Comparison of ENCODE assay signal across 8 cellular contexts in the genomic region with DNA sequence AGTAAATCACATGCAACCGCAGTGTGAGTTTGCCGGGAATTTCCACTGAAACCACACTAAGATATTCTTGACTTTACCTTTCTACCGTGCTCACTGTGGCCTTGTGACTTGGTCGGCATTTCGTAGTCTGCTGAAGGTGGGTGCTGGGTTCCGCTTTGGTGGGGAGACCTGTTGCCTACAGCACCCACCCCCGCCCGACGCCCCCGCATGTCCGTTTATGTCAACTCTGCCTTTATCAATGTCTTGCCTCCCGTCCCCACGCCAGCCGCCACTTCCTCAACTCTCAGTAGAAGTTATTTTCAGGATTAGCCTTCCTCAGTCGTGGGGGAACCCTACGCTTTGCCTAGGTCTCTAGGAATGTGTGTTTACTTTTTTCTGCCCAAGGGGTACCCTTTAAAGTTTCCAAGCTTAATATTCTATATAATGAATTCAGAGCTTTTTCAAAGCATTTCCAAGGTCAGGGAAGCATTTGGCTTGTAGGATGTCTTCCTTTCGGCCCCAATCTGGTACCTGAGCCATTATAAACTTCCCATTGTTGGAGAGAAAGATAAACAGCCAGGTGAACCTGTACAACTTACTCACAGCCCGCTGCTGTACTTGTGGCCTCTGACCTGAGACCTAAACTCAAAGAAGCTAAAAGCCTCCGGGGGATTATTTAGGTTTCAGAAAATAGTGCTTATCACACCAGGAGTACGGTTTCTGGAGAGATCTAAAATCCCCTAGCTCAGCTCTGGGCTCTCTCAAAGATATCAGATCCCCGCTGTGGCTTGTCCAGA. TPM values are rescaled to one million over a fixed set of nuclear protein-coding genes. Genes with fewer than 3 reads are reported as not detected.
A peak's percentile ranks its signal among the peaks of the same experiment; 100 is the strongest.
DNase-seq lines count a peak whose midpoint lies in the region; ATAC-seq, FAIRE-seq and TF ChIP-seq lines count a peak whose summit lies in the region.

No MANE protein-coding gene starts in this region.

- peaks cover 9% of the 10 kb centered on the region for H3K4me1 ChIP-seq in effector memory CD4-positive, alpha-beta T cell (ENCODE audit: control insufficient read depth, insufficient read depth, low read length, poor library complexity, severe bottlenecking)

- no peaks in the 10 kb centered on the region for H3K27me3 ChIP-seq in effector memory CD4-positive, alpha-beta T cell (replicated peaks; ENCODE audit: control insufficient read depth, insufficient read depth, low read length, poor library complexity, severe bottlenecking)

- H3K9me3 ChIP-seq in effector memory CD4-positive, alpha-beta T cell (ENCODE audit: control insufficient read depth, low read length) = no peaks in the 10 kb centered on the region

- H3K36me3 Mint-ChIP-seq in MCF 10A (ENCODE audit: insufficient read depth, unreplicated experiment) = peaks cover 5% of the 10 kb centered on the region

- FAIRE-seq in GM18507 (lab: Jason Lieb, UNC) = peak; percentile 89

- peak; percentile 45 for ATAC-seq in HG03103 (IDR thresholded peaks at IDR 0.05; ENCODE audit: low read depth, unreplicated experiment)

- intact Hi-C loops in MCF 10A (cut with micrococcal nuclease) = no loop called here

- CTCF ChIA-PET in MCF 10A (lab: Yijun Ruan, JAX) = interaction anchor here (0.6 kb wide), 1 partner anchor 388 kb away, joined by 3 read pairs; no protein-coding TSS in a partner anchor

- peaks cover 9% of the 10 kb centered on the region for H3K4me1 Mint-ChIP-seq in MCF 10A (ENCODE audit: insufficient read depth, unreplicated experiment)

- H3K4me3 Mint-ChIP-seq in MCF 10A (ENCODE audit: unreplicated experiment) = no peak overlapping the region

- H3K36me3 ChIP-seq in effector memory CD4-positive, alpha-beta T cell (ENCODE audit: control insufficient read depth, insufficient read depth, low read length) = no peaks in the 10 kb centered on the region

- DNase-seq in GM18507 (ENCODE audit: extremely low spot score, insufficient read length, low read depth) = no peak
- peak; percentile 41 to 44 for DNase-seq in activated CD4-positive, alpha-beta T cell treated with anti-CD3 and anti-CD28 coated beads for 24 hours (ENCODE audit: low read depth in 2 of 2)
- DNase-seq in effector memory CD4-positive, alpha-beta T cell = peak; percentile 28 to 39 (median 34)
- DNase-seq in stimulated activated CD8-positive, alpha-beta memory T cell treated with anti-CD3 and anti-CD28 coated beads, Interleukin-12 subunit alpha, Interleukin-12 subunit beta, amount 100 ng/mL, for 24 hours (ENCODE audit: extremely low read depth) = peak; percentile 32
- DNase-seq in MCF 10A (ENCODE audit: unreplicated experiment) = no peak
- no peak for DNase-seq in NCI-H2196 treated with DMSO at 0.1 percent for 48 hours (lab: John Stamatoyannopoulos, UW; ENCODE audit: unreplicated experiment)
- DNase-seq in NCI-H524 treated with DMSO at 0.1 percent for 48 hours (lab: John Stamatoyannopoulos, UW) = no peak

- no peaks in the 10 kb centered on the region for H3K27me3 Mint-ChIP-seq in MCF 10A (ENCODE audit: insufficient read depth, unreplicated experiment)

- H3K4me3 ChIP-seq in effector memory CD4-positive, alpha-beta T cell (ENCODE audit: insufficient read depth, low read depth, low read length, poor library complexity, severe bottlenecking) = no peak overlapping the region

- TF ChIP-seq CTCF in MCF 10A (IDR thresholded peaks at IDR 0.05; ENCODE audit: unreplicated experiment) = no peak

- H3K27ac ChIP-seq in effector memory CD4-positive, alpha-beta T cell (ENCODE audit: insufficient read depth, low read length, poor library complexity, severe bottlenecking) = no peak overlapping the region

- no peaks in the 10 kb centered on the region for H3K9me3 Mint-ChIP-seq in MCF 10A (ENCODE audit: unreplicated experiment)

- H3K27ac Mint-ChIP-seq in MCF 10A (ENCODE audit: low read depth, unreplicated experiment) = no peak overlapping the region

- POLR2A ChIA-PET in MCF 10A (lab: Yijun Ruan, JAX) = interaction anchor here (0.7 kb wide), 1 partner anchor 403 kb away, joined by 3 read pairs; no protein-coding TSS in a partner anchor

- BruUV-seq in MCF 10A (replicated peaks; lab: Mats Ljungman, UMichigan) = no TSS peak

RNA-seq across cellular contexts. Expression of gene TBC1D7, which starts 54.2 kb away (rescaled TPM):
- total RNA-seq in MCF 10A (2022) = 19.5 and 28.5 TPM in 2 replicates

Comparison
In these comparisons a context has a peak if more than half of its experiments do, and no peak if none do; other contexts are left out.
1. DNase-seq: peak in activated CD4-positive, alpha-beta T cell treated with anti-CD3 and anti-CD28 coated beads for 24 hours (2 of 2), effector memory CD4-positive, alpha-beta T cell (3 of 3) and stimulated activated CD8-positive, alpha-beta memory T cell treated with anti-CD3 and anti-CD28 coated beads, Interleukin-12 subunit alpha, Interleukin-12 subunit beta, amount 100 ng/mL, for 24 hours (single experiment); none in GM18507 (single experiment), MCF 10A (single experiment), NCI-H2196 treated with DMSO at 0.1 percent for 48 hours (single experiment) and NCI-H524 treated with DMSO at 0.1 percent for 48 hours (single experiment).